17 cellular contexts compared by ENCODE assay signal in the genomic region with DNA sequence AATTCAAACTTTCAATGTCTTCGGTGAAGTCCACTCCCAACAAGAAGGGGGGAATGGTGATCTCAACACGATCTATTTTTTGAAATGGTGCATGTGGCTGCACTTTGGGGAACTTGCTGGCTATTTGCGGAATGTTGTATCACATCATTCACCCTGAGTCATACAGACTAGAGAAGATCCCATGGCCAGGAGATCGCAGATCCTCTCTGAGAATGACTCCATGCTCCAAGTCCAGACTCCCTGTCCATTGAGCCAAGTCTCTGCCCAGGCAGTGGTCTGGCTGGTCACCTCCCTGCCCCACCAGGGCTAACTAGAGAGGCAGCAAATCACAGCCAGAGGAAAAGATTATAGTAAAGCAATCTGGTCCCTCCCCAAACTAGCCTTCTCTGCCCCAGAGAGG.
A peak's percentile ranks its signal among the peaks of the same experiment; 100 is the strongest.
DNase-seq lines count a peak whose midpoint lies in the region; ATAC-seq and TF ChIP-seq lines count a peak whose summit lies in the region.
"Had no signal": no experiment of that assay in that cellular context is flagged by ENCODE, and none has a peak within 500 bp of the region (broad histone marks: within the 10 kb centered on the region; RNA-seq: fewer than 3 reads in every experiment).

No MANE protein-coding gene starts in this region.

- H3K4me3 ChIP-seq in AG10803 (ENCODE audit: low read length) (no peak overlapping the region), GM23248 (no peak overlapping the region), osteoblast (ENCODE audit: insufficient read depth, low read length) (no peak overlapping the region)
- no peak overlapping the region for H3K4me3 ChIP-seq in effector memory CD4-positive, alpha-beta T cell (ENCODE audit: insufficient read depth, low read depth, low read length, poor library complexity, severe bottlenecking)

- peak overlapping the region; percentile 42 for H3K27ac ChIP-seq in GM23248
- H3K27ac ChIP-seq in osteoblast (ENCODE audit: low read depth, low read length), result no peak overlapping the region
- no peak overlapping the region for H3K27ac ChIP-seq in effector memory CD4-positive, alpha-beta T cell (ENCODE audit: insufficient read depth, low read length, poor library complexity, severe bottlenecking)
- no peak overlapping the region for H3K27ac ChIP-seq in RWPE1
- H3K27ac ChIP-seq: WERI-Rb-1 had no signal

- H3K36me3 ChIP-seq in GM23248 (ENCODE audit: low read depth), result no peaks in the 10 kb centered on the region
- peaks cover 2% of the 10 kb centered on the region for H3K36me3 ChIP-seq in osteoblast (ENCODE audit: insufficient read depth, low read length)
- no peaks in the 10 kb centered on the region for H3K36me3 ChIP-seq in effector memory CD4-positive, alpha-beta T cell (ENCODE audit: control insufficient read depth, insufficient read depth, low read length)
- H3K36me3 ChIP-seq: WERI-Rb-1 had no signal

- peak overlapping the region; percentile 20; the same call in 1 of the 2 replicates for H3K9ac ChIP-seq in GM23248

- in situ Hi-C loops in GM23248 (cut with MboI), result no loop called here

- H3K4me2 ChIP-seq in GM23248 (ENCODE audit: unreplicated experiment) (peak overlapping the region; percentile 48), osteoblast (ENCODE audit: insufficient read depth, low read length) (no peak overlapping the region)

- H3K9me3 ChIP-seq in GM23248 (ENCODE audit: low read depth) (no peaks in the 10 kb centered on the region), osteoblast (ENCODE audit: low read depth, low read length) (no peaks in the 10 kb centered on the region)
- no peaks in the 10 kb centered on the region for H3K9me3 ChIP-seq in effector memory CD4-positive, alpha-beta T cell (ENCODE audit: control insufficient read depth, low read length)

- peaks cover 69% of the 10 kb centered on the region for H3K79me2 ChIP-seq in GM23248 (ENCODE audit: insufficient read depth)
- no peaks in the 10 kb centered on the region for H3K79me2 ChIP-seq in osteoblast (ENCODE audit: insufficient read depth, low read length)

- H3K27me3 ChIP-seq in GM23248 (replicated peaks; ENCODE audit: insufficient read depth) (no peaks in the 10 kb centered on the region), osteoblast (ENCODE audit: insufficient read depth, low read length) (no peaks in the 10 kb centered on the region)
- no peaks in the 10 kb centered on the region for H3K27me3 ChIP-seq in effector memory CD4-positive, alpha-beta T cell (replicated peaks; ENCODE audit: control insufficient read depth, insufficient read depth, low read length, poor library complexity, severe bottlenecking)

- peak overlapping the region; percentile 46 for H3K4me3 Mint-ChIP-seq in dendritic cell treated with granulocyte-macrophage colony-stimulating factor and Interleukin-4, amounts not matched to agents 40 ng/mL and 50 ng/mL, for 4 days
- H3K4me3 Mint-ChIP-seq: effector memory CD8-positive, alpha-beta T cell had no signal

- CTCF ChIA-PET in RWPE1 (lab: Yijun Ruan, JAX), result no interaction called here

- H3F3A ChIP-seq in GM23248 (ENCODE audit: insufficient read depth), result peaks cover 6% of the 10 kb centered on the region

- H3K36me3 Mint-ChIP-seq in dendritic cell treated with granulocyte-macrophage colony-stimulating factor and Interleukin-4, amounts not matched to agents 40 ng/mL and 50 ng/mL, for 4 days (ENCODE audit: low read depth), result peaks cover 7% of the 10 kb centered on the region

- no peaks in the 10 kb centered on the region for H3K9me2 ChIP-seq in GM23248 (ENCODE audit: insufficient read depth)

- ATAC-seq in HG03442 (IDR thresholded peaks at IDR 0.05; ENCODE audit: unreplicated experiment), result no peak
- ATAC-seq: effector memory CD8-positive, alpha-beta T cell had no signal

- H3K27ac Mint-ChIP-seq in dendritic cell treated with granulocyte-macrophage colony-stimulating factor and Interleukin-4, amounts not matched to agents 40 ng/mL and 50 ng/mL, for 4 days, result peak overlapping the region; percentile 89

- no peaks in the 10 kb centered on the region for H4K20me1 ChIP-seq in GM23248 (ENCODE audit: insufficient read depth)
- peaks cover 21% of the 10 kb centered on the region for H4K20me1 ChIP-seq in osteoblast (ENCODE audit: insufficient read depth, low read length)

- no peak overlapping the region for H2AFZ ChIP-seq in GM23248
- H2AFZ ChIP-seq in osteoblast (ENCODE audit: low read length), result no peak overlapping the region

- POLR2A ChIA-PET in RWPE1 (lab: Yijun Ruan, JAX; ENCODE audit: low non-redundant PET), result no interaction called here

- no peaks in the 10 kb centered on the region for H3K9me3 Mint-ChIP-seq in dendritic cell treated with granulocyte-macrophage colony-stimulating factor and Interleukin-4, amounts not matched to agents 40 ng/mL and 50 ng/mL, for 4 days
- H3K9me3 Mint-ChIP-seq: activated T-helper 2 cell treated with anti-CD3 and anti-CD28 coated beads, Interferon-gamma antibody, Interleukin-2, Interleukin-4, amounts not matched to agents 10 μg/mL and 5 μg/mL and 100 μg/mL, durations not matched to agents 14 hours and 24 hours and 36 hours; effector memory CD8-positive, alpha-beta T cell; naive B cell had no signal

- H3K27me3 Mint-ChIP-seq in dendritic cell treated with granulocyte-macrophage colony-stimulating factor and Interleukin-4, amounts not matched to agents 40 ng/mL and 50 ng/mL, for 4 days, result no peaks in the 10 kb centered on the region
- H3K27me3 Mint-ChIP-seq: effector memory CD8-positive, alpha-beta T cell; naive B cell had no signal

- DNase-seq in AG10803 (ENCODE audit: low read depth) (peak; percentile 81), GM23248 (peak; percentile 90), osteoblast (ENCODE audit: insufficient read length, low spot score, missing footprints) (peak; percentile 94), RWPE1 (ENCODE audit: low spot score) (no peak)
- no peak for DNase-seq in effector memory CD4-positive, alpha-beta T cell
- no peak for DNase-seq in stimulated activated CD4-positive, alpha-beta T cell treated with anti-CD3 and anti-CD28 coated beads, Interleukin-12 subunit alpha, Interleukin-12 subunit beta, amount 100 ng/mL, for 4 hours
- DNase-seq: amygdala; Calu3; effector memory CD8-positive, alpha-beta T cell; GF-D8; naive B cell; NCI-H187; NCI-H446 treated with DMSO at 0.1 percent for 48 hours; WERI-Rb-1 had no signal

- H3K4me1 Mint-ChIP-seq in dendritic cell treated with granulocyte-macrophage colony-stimulating factor and Interleukin-4, amounts not matched to agents 40 ng/mL and 50 ng/mL, for 4 days (ENCODE audit: low read depth), result peaks cover 97% of the 10 kb centered on the region

- intact Hi-C loops in dendritic cell treated with granulocyte-macrophage colony-stimulating factor and Interleukin-4, amounts not matched to agents 40 ng/mL and 50 ng/mL, for 4 days (cut with micrococcal nuclease), result no loop called here

- H3K4me1 ChIP-seq in GM23248 (ENCODE audit: insufficient read depth) (peaks cover 18% of the 10 kb centered on the region), osteoblast (ENCODE audit: insufficient read depth, low read length) (peaks cover 11% of the 10 kb centered on the region)
- H3K4me1 ChIP-seq in effector memory CD4-positive, alpha-beta T cell (ENCODE audit: control insufficient read depth, insufficient read depth, low read length, poor library complexity, severe bottlenecking), result peaks cover 21% of the 10 kb centered on the region

- no peak for TF ChIP-seq CTCF in AG10803 (conservative IDR thresholded peaks at IDR 0.05; ENCODE audit: low read length)
- TF ChIP-seq CTCF in osteoblast (IDR thresholded peaks at IDR 0.05; ENCODE audit: extremely low read depth, low read depth, low read length), result no peak
- TF ChIP-seq CTCF in RWPE1 (conservative IDR thresholded peaks at IDR 0.05; ENCODE audit: low read depth), result no peak

- WGBS in GM23248 (ENCODE audit: low coverage in 1 of 2, low lambda C conversion rate in 2 of 2, missing lambda C conversion rate in 2 of 2), 2 experiments, result 28 to 35% methylated on average over 4 of the region's 4 CpGs

Comparison
In these comparisons a context has a peak if more than half of its experiments do, and no peak if none do; other contexts are left out.
1. DNase-seq: peak in AG10803 (single experiment), GM23248 (single experiment) and osteoblast (single experiment); none in effector memory CD4-positive, alpha-beta T cell (0 of 3), RWPE1 (single experiment) and stimulated activated CD4-positive, alpha-beta T cell treated with anti-CD3 and anti-CD28 coated beads, Interleukin-12 subunit alpha, Interleukin-12 subunit beta, amount 100 ng/mL, for 4 hours (single experiment).